Comparison of ENCODE assay signal across 1 cellular context in genomic region chr2:42554392-42554791, GRCh38.
TF ChIP-seq lines count a peak whose summit lies in the region.

No MANE protein-coding gene starts in this region.

TF ChIP-seq in H1, 55 proteins besides CTCF, POLR2A, EP300 and RAD21 (continued from another document):
- TF ChIP-seq CHD7 (IDR thresholded peaks at IDR 0.05; ENCODE audit: insufficient replicate concordance, low read length) (no peak), CTBP2 (IDR thresholded peaks at IDR 0.05; ENCODE audit: borderline replicate concordance, insufficient read depth, insufficient read length, low read length) (no peak), EGR1 (IDR thresholded peaks at IDR 0.05; ENCODE audit: borderline replicate concordance, low read depth, low read length) (no peak)
TF ChIP-seq in H1: peak in this region for 3.
